ENCODE assay signal across 16 cellular contexts in genomic region chr5:84290673-84291072, GRCh38.
"Had no signal": no experiment of that assay in that cellular context is flagged by ENCODE, and none has a peak within 500 bp of the region (broad histone marks: within the 10 kb centered on the region; RNA-seq: fewer than 3 reads in every experiment).

No MANE protein-coding gene starts in this region.

- H3K9me3 ChIP-seq: esophagus muscularis mucosa, ovary, right lobe of liver, thyroid gland, vagina had no signal

- H3K36me3 ChIP-seq: esophagus muscularis mucosa, ovary, right lobe of liver, thyroid gland, vagina, WERI-Rb-1 had no signal

- ATAC-seq: activated T-cell treated with anti-CD3 and anti-CD28 coated beads, Interleukin-2, amount 50 U/mL, for 4 hours; right lobe of liver; stimulated activated naive CD8-positive, alpha-beta T cell treated with anti-CD3 and anti-CD28 coated beads, Interleukin-15, amount 100 ng/mL, for 72 hours; T-helper 17 cell had no signal

- H3K4me3 ChIP-seq: esophagus muscularis mucosa, ovary, right lobe of liver, thyroid gland, vagina had no signal

- H3K27ac ChIP-seq: esophagus muscularis mucosa, ovary, right lobe of liver, thyroid gland, vagina, WERI-Rb-1 had no signal

- DNase-seq: activated CD4-positive, alpha-beta memory T cell treated with anti-CD3 and anti-CD28 coated beads, Interleukin-2, amount 10 ng/mL, durations not matched to agents 7 days and 5 days; activated CD4-positive, alpha-beta T cell treated with anti-CD3 and anti-CD28 coated beads for 4 hours; activated effector memory CD4-positive, alpha-beta T cell treated with Interleukin-2 at 50 U/mL for 16 hours; activated naive CD4-positive, alpha-beta T cell treated with anti-CD3 and anti-CD28 coated beads, Interleukin-2, amount 50 U/mL, for 16 hours; activated T-cell treated with anti-CD3 and anti-CD28 coated beads, Interleukin-2, amount 50 U/mL, for 4 hours; effector CD4-positive, alpha-beta T cell; hippocampal formation; kidney; ovary; right lobe of liver; stimulated activated naive CD8-positive, alpha-beta T cell treated with anti-CD3 and anti-CD28 coated beads, Interleukin-15, amount 100 ng/mL, for 72 hours; T-helper 17 cell; WERI-Rb-1 had no signal

- H3K27me3 ChIP-seq: esophagus muscularis mucosa, ovary, right lobe of liver, thyroid gland, vagina had no signal

- H3K4me1 ChIP-seq: right lobe of liver, thyroid gland, vagina had no signal
